Comparison of ENCODE assay signal across 26 cellular contexts in genomic region chr10:10067644-10068043, GRCh38.
"Had no signal": no experiment of that assay in that cellular context is flagged by ENCODE, and none has a peak within 500 bp of the region (broad histone marks: within the 10 kb centered on the region; RNA-seq: fewer than 3 reads in every experiment).

No MANE protein-coding gene starts in this region.

- H3K9me3 ChIP-seq: colonic mucosa, esophagus muscularis mucosa, esophagus squamous epithelium, gastrocnemius medialis, gastroesophageal sphincter had no signal

- H3K27me3 ChIP-seq: colonic mucosa, dorsolateral prefrontal cortex, esophagus muscularis mucosa, esophagus squamous epithelium, foreskin keratinocyte, gastrocnemius medialis, gastroesophageal sphincter, heart left ventricle, heart right ventricle had no signal

- H3K27ac ChIP-seq: colonic mucosa, coronary artery, dorsolateral prefrontal cortex, epithelial cell of prostate, esophagus muscularis mucosa, esophagus squamous epithelium, foreskin keratinocyte, gastrocnemius medialis, gastroesophageal sphincter, heart left ventricle, heart right ventricle had no signal

- H3K36me3 ChIP-seq: colonic mucosa, esophagus muscularis mucosa, esophagus squamous epithelium, gastrocnemius medialis, gastroesophageal sphincter, heart left ventricle, heart right ventricle had no signal

- ATAC-seq: effector memory CD8-positive, alpha-beta T cell; esophagus mucosa; foreskin keratinocyte; gastrocnemius medialis; gastroesophageal sphincter; heart left ventricle; heart right ventricle had no signal

- H3K4me1 ChIP-seq: colonic mucosa, esophagus muscularis mucosa, esophagus squamous epithelium, foreskin keratinocyte, gastrocnemius medialis, gastroesophageal sphincter, heart left ventricle, heart right ventricle had no signal

- H3K4me3 ChIP-seq: colonic mucosa, coronary artery, dorsolateral prefrontal cortex, esophagus muscularis mucosa, esophagus squamous epithelium, gastrocnemius medialis, gastroesophageal sphincter, heart left ventricle, heart right ventricle had no signal

- FAIRE-seq: endometrium, frontal cortex had no signal

- DNase-seq: colonic mucosa; cortex of kidney; dermis blood vessel endothelial cell; dorsolateral prefrontal cortex; effector CD4-positive, alpha-beta T cell; effector CD8-positive, alpha-beta T cell; effector memory CD4-positive, alpha-beta T cell; effector memory CD8-positive, alpha-beta T cell; endodermal cell; erythroblast; esophagus squamous epithelium; foreskin fibroblast; foreskin keratinocyte; foreskin melanocyte; gastrocnemius medialis; glutamatergic neuron; head of caudate nucleus; heart left ventricle; heart right ventricle had no signal
